ENCODE assay signal across 28 cellular contexts in genomic region chr4:38255572-38255971, GRCh38.
"Had no signal": no experiment of that assay in that cellular context is flagged by ENCODE, and none has a peak within 500 bp of the region (broad histone marks: within the 10 kb centered on the region; RNA-seq: fewer than 3 reads in every experiment).

No MANE protein-coding gene starts in this region.

- H3K27ac ChIP-seq: ascending aorta, breast epithelium, cardiac muscle cell, colonic mucosa, foreskin keratinocyte, gastrocnemius medialis, heart left ventricle had no signal

- ATAC-seq: activated naive CD4-positive, alpha-beta T cell treated with anti-CD3 and anti-CD28 coated beads, Interleukin-2, amount 50 U/mL, for 72 hours; activated T-cell treated with anti-CD3 and anti-CD28 coated beads, Interleukin-2, amount 50 U/mL, for 72 hours; esophagus mucosa; foreskin keratinocyte; gastrocnemius medialis; heart left ventricle; WTC11 had no signal

- H3K4me3 ChIP-seq: ascending aorta, breast epithelium, cardiac muscle cell, colonic mucosa, gastrocnemius medialis, heart left ventricle had no signal

- H3K27me3 ChIP-seq: ascending aorta, breast epithelium, cardiac muscle cell, colonic mucosa, foreskin keratinocyte, gastrocnemius medialis, heart left ventricle had no signal

- H3K36me3 ChIP-seq: ascending aorta, breast epithelium, cardiac muscle cell, colonic mucosa, gastrocnemius medialis, heart left ventricle had no signal

- H3K9me3 ChIP-seq: breast epithelium, colonic mucosa, gastrocnemius medialis had no signal

- DNase-seq: activated CD4-positive, alpha-beta memory T cell treated with anti-CD3 and anti-CD28 coated beads, Interleukin-2, amount 10 ng/mL, durations not matched to agents 7 days and 5 days; activated CD4-positive, alpha-beta T cell treated with anti-CD3 and anti-CD28 coated beads for 1 hour; activated CD4-positive, alpha-beta T cell treated with anti-CD3 and anti-CD28 coated beads for 4 hours; activated CD4-positive, alpha-beta T cell treated with anti-CD3 and anti-CD28 coated beads, Interleukin-2, amount 10 ng/mL, durations not matched to agents 7 days and 5 days; activated CD4-positive, alpha-beta T cell treated with anti-CD3 and anti-CD28 coated beads, Interleukin-2, amount 50 U/mL, for 4 hours; activated CD8-positive, alpha-beta memory T cell treated with anti-CD3 and anti-CD28 coated beads, Interleukin-2, amount 50 U/mL, for 48 hours; activated gamma-delta T cell; activated naive CD4-positive, alpha-beta T cell; activated naive CD4-positive, alpha-beta T cell treated with anti-CD3 and anti-CD28 coated beads, Interleukin-2, amount 10 ng/mL, durations not matched to agents 7 days and 5 days; activated naive CD8-positive, alpha-beta T cell treated with anti-CD3 and anti-CD28 coated beads, Interleukin-2, amount 10 ng/mL, durations not matched to agents 7 days and 5 days; activated T-cell treated with anti-CD3 and anti-CD28 coated beads for 4 hours; activated T-cell treated with anti-CD3 and anti-CD28 coated beads, Interleukin-2, amount 50 U/mL, for 24 hours; activated T-cell treated with anti-CD3 and anti-CD28 coated beads, Interleukin-2, amount 50 U/mL, for 72 hours; central memory CD4-positive, alpha-beta T cell; cerebellar nuclear complex; colonic mucosa; effector CD8-positive, alpha-beta T cell; foreskin keratinocyte; gastrocnemius medialis; glutamatergic neuron; heart left ventricle; T-helper 2 cell had no signal

- H3K4me1 ChIP-seq: ascending aorta, breast epithelium, colonic mucosa, foreskin keratinocyte, gastrocnemius medialis had no signal
